In genomic region chr6:136920858-136921520, GRCh38 we compare ENCODE assay signal across 8 cellular contexts. TPM values are rescaled to one million over a fixed set of nuclear protein-coding genes. Genes with fewer than 3 reads are reported as not detected.
DNase-seq lines count a peak whose midpoint lies in the region; ATAC-seq lines count a peak whose summit lies in the region.

No MANE protein-coding gene starts in this region.

- ATAC-seq in GM19395 (IDR thresholded peaks at IDR 0.05; ENCODE audit: unreplicated experiment), result peak; percentile 24
- peak; percentile 9 for ATAC-seq in activated CD8-positive, alpha-beta T cell treated with anti-CD3 and anti-CD28 coated beads, Interleukin-2, amount 10 ng/mL, durations not matched to agents 7 days and 5 days

- peaks cover 60% of the 10 kb centered on the region for H3K27me3 Mint-ChIP-seq in activated CD8-positive, alpha-beta T cell treated with anti-CD3 and anti-CD28 coated beads, Interleukin-2, amount 10 ng/mL, durations not matched to agents 7 days and 5 days (ENCODE audit: low read depth)

- DNase-seq in activated CD8-positive, alpha-beta T cell treated with anti-CD3 and anti-CD28 coated beads, Interleukin-2, amount 10 ng/mL, durations not matched to agents 7 days and 5 days, result peak; percentile 31
- DNase-seq in germinal center (ENCODE audit: low spot score) (peak; percentile 9), NK-92 (lab: John Stamatoyannopoulos, UW; ENCODE audit: unreplicated experiment) (no peak), midbrain (lab: John Stamatoyannopoulos, UW) (no peak), NCI-H1436 treated with DMSO at 0.1 percent for 48 hours (lab: John Stamatoyannopoulos, UW) (no peak)

- H3K36me3 ChIP-seq in BLaER1 treated with 17β-estradiol and CSF1 and Interleukin-3, amounts not matched to agents 10 nM and 100 nM, result peaks cover 0 to 6% (median 0%) of the 10 kb centered on the region in 11 experiments; a peak in 1 of 22 replicates
- no peaks in the 10 kb centered on the region for H3K36me3 ChIP-seq in rectal smooth muscle tissue (ENCODE audit: control insufficient read depth, insufficient read depth, low read length)

- H3K4me3 Mint-ChIP-seq in activated CD8-positive, alpha-beta T cell treated with anti-CD3 and anti-CD28 coated beads, Interleukin-2, amount 10 ng/mL, durations not matched to agents 7 days and 5 days, result peak overlapping the region; percentile 68

- no peak overlapping the region for H3K27ac ChIP-seq in BLaER1 treated with 17β-estradiol and CSF1 and Interleukin-3, amounts not matched to agents 10 nM and 100 nM
- no peak overlapping the region for H3K27ac ChIP-seq in rectal smooth muscle tissue (ENCODE audit: low read depth, low read length)

- H3K27me3 ChIP-seq in BLaER1 treated with 17β-estradiol and CSF1 and Interleukin-3, amounts not matched to agents 10 nM and 100 nM, result peaks cover 65 to 78% (median 71%) of the 10 kb centered on the region in 11 experiments
- peaks cover 10% of the 10 kb centered on the region for H3K27me3 ChIP-seq in rectal smooth muscle tissue (ENCODE audit: control insufficient read depth, insufficient read depth, low read length)

- peaks cover 0 to 29% (median 18%) of the 10 kb centered on the region in 11 experiments; a peak in 13 of 22 replicates for H4K20me1 ChIP-seq in BLaER1 treated with 17β-estradiol and CSF1 and Interleukin-3, amounts not matched to agents 10 nM and 100 nM

- peaks cover 28% of the 10 kb centered on the region for H3K4me1 Mint-ChIP-seq in activated CD8-positive, alpha-beta T cell treated with anti-CD3 and anti-CD28 coated beads, Interleukin-2, amount 10 ng/mL, durations not matched to agents 7 days and 5 days (ENCODE audit: low read depth)

- no peaks in the 10 kb centered on the region for H3K9me3 Mint-ChIP-seq in activated CD8-positive, alpha-beta T cell treated with anti-CD3 and anti-CD28 coated beads, Interleukin-2, amount 10 ng/mL, durations not matched to agents 7 days and 5 days (ENCODE audit: insufficient read depth)

- H3K9ac ChIP-seq in BLaER1 treated with 17β-estradiol and CSF1 and Interleukin-3, amounts not matched to agents 10 nM and 100 nM, result peak overlapping the region in 2 of 11 experiments; percentile 26 to 36; a peak in 2 of 22 replicates
- H3K9ac ChIP-seq in rectal smooth muscle tissue (ENCODE audit: low read length), result peak overlapping the region; percentile 10

- CTCF ChIA-PET in activated CD8-positive, alpha-beta T cell treated with anti-CD3 and anti-CD28 coated beads, Interleukin-2, amount 10 ng/mL, durations not matched to agents 7 days and 5 days (lab: Charles Lee), result interaction anchor here (0.6 kb wide), 1 partner anchor 46 kb away, joined by 3 read pairs; no protein-coding TSS in a partner anchor

- H3K27ac Mint-ChIP-seq in activated CD8-positive, alpha-beta T cell treated with anti-CD3 and anti-CD28 coated beads, Interleukin-2, amount 10 ng/mL, durations not matched to agents 7 days and 5 days, result no peak overlapping the region

- no peaks in the 10 kb centered on the region for H3K36me3 Mint-ChIP-seq in activated CD8-positive, alpha-beta T cell treated with anti-CD3 and anti-CD28 coated beads, Interleukin-2, amount 10 ng/mL, durations not matched to agents 7 days and 5 days (ENCODE audit: low read depth)

- H3K4me2 ChIP-seq in BLaER1 treated with 17β-estradiol and CSF1 and Interleukin-3, amounts not matched to agents 10 nM and 100 nM, result peak overlapping the region; percentile 78 to 97 (median 90)

- POLR2A ChIA-PET in activated CD8-positive, alpha-beta T cell treated with anti-CD3 and anti-CD28 coated beads, Interleukin-2, amount 10 ng/mL, durations not matched to agents 7 days and 5 days (lab: Charles Lee), result interaction anchor here (0.9 kb wide), 1 partner anchor 98 kb away, joined by 3 read pairs; the partner anchor contains the start of gene PEX7

- H3K9me3 ChIP-seq in BLaER1 treated with 17β-estradiol and CSF1 and Interleukin-3, amounts not matched to agents 10 nM and 100 nM (replicated peaks in 1 of 11), result peaks cover 28 to 40% (median 31%) of the 10 kb centered on the region in 11 experiments; a peak in 21 of 22 replicates

- H3K4me3 ChIP-seq in BLaER1 treated with 17β-estradiol and CSF1 and Interleukin-3, amounts not matched to agents 10 nM and 100 nM, result peak overlapping the region; percentile 46 to 69 (median 60)
- H3K4me3 ChIP-seq in rectal smooth muscle tissue (ENCODE audit: low read length), result peak overlapping the region; percentile 55

- H3K4me1 ChIP-seq in BLaER1 treated with 17β-estradiol and CSF1 and Interleukin-3, amounts not matched to agents 10 nM and 100 nM, result peaks cover 24 to 31% (median 28%) of the 10 kb centered on the region in 10 experiments
- H3K4me1 ChIP-seq in rectal smooth muscle tissue (ENCODE audit: control insufficient read depth, insufficient read depth, low read length), result peaks cover 8% of the 10 kb centered on the region

RNA-seq across cellular contexts. Expression of gene SLC35D3, which starts 1.1 kb away (rescaled TPM):
- total RNA-seq in activated CD8-positive, alpha-beta T cell treated with anti-CD3 and anti-CD28 coated beads, Interleukin-2, amount 10 ng/mL, durations not matched to agents 7 days and 5 days, result not detected

Comparison
In these comparisons a context has a peak if more than half of its experiments do, and no peak if none do; other contexts are left out.
1. DNase-seq: peak in activated CD8-positive, alpha-beta T cell treated with anti-CD3 and anti-CD28 coated beads, Interleukin-2, amount 10 ng/mL, durations not matched to agents 7 days and 5 days (single experiment) and germinal center (single experiment); none in NK-92 (single experiment), midbrain (single experiment) and NCI-H1436 treated with DMSO at 0.1 percent for 48 hours (single experiment).